Comparison of ENCODE assay signal across 1 cellular context in the genomic region with DNA sequence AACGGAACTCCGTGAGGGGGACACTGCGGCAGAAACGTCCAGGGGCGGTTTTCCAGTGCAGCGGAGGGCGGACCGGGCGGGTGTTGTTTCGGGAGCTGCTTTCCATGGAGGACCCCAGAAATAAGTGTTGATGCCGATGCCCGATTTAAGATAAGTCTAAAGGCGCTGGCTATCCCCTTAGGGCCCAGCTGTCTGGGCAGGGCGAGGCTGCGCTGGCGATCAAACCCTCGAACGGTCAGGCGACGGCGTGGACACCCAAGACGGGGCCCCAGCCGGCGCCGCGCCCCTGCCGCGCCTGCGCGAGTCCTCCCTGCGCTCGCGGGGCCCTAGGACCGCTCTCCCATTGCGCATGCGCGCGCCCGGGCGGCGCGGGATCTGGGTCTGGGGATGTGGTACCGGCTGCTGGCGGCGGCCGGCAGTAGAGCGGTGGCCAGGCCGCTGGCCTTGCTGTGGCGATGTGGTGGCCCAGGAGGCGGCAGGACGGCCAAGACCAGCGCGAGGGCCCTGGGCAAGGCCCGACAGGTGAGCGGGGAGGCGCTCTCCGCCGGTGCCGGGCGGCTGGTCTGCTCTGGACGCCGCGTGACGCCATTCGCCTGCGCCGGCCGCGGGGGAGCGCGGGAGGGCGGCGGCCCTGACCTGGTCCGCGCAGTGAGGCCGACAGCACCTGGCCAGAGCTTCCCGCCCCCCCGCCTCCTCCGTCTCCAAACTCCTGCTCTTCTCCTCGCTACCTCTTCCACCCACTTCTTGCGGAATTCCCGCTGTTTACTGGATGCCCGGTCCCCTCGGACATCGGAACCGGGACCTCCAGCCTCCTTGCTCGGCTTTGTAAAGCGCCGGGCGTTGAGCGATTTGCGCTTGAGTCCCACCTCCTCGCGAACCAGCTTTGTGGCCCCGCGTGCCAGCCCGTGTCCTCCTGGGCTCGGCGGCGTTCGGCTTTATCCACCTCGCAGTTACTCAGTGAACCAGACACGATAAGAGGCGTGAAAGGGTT.
TF ChIP-seq lines count a peak whose summit lies in the region.

No MANE protein-coding gene starts in this region.

TF ChIP-seq in HepG2, 621 proteins besides CTCF, POLR2A, EP300 and RAD21 (continued from another document and continues in another):
- TF ChIP-seq, protein P1, sequence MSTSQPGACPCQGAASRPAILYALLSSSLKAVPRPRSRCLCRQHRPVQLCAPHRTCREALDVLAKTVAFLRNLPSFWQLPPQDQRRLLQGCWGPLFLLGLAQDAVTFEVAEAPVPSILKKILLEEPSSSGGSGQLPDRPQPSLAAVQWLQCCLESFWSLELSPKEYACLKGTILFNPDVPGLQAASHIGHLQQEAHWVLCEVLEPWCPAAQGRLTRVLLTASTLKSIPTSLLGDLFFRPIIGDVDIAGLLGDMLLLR (CRISPR knock-in tag; IDR thresholded peaks at IDR 0.05), result peak; percentile 90
- TF ChIP-seq RFX5 (IDR thresholded peaks at IDR 0.05; ENCODE audit: low read depth, low read length) (no peak; the same call in 1 of the 2 replicates), KMT2B (CRISPR knock-in tag; IDR thresholded peaks at IDR 0.05) (peak; percentile 74; the same call in 1 of the 2 replicates), DPF2 (CRISPR knock-in tag; IDR thresholded peaks at IDR 0.05; ENCODE audit: borderline replicate concordance, low read depth) (no peak), KLF16 (CRISPR knock-in tag; IDR thresholded peaks at IDR 0.05) (peak; percentile 73 to 82; a peak in 3 of 4 replicates), ZFAT (CRISPR knock-in tag; conservative IDR thresholded peaks at IDR 0.05) (no peak), ZNF558 (CRISPR knock-in tag; IDR thresholded peaks at IDR 0.05; ENCODE audit: borderline replicate concordance) (peak; percentile 40; the same call in 1 of the 2 replicates), KLF13 (CRISPR knock-in tag; IDR thresholded peaks at IDR 0.05) (no peak; the same call in 1 of the 2 replicates), ZNF296 (CRISPR knock-in tag; conservative IDR thresholded peaks at IDR 0.05) (no peak; the same call in 1 of the 2 replicates), HOXD1 (CRISPR knock-in tag; IDR thresholded peaks at IDR 0.05) (peak; percentile 94), SMAD1 (CRISPR knock-in tag; IDR thresholded peaks at IDR 0.05; ENCODE audit: borderline replicate concordance, low read depth) (peak; percentile 54; the same call in 1 of the 2 replicates), ZNF24 (IDR thresholded peaks at IDR 0.05) (0 out of 2 replicates have a peak, but pooled peaks have one; percentile 34), MEIS2 (CRISPR knock-in tag; IDR thresholded peaks at IDR 0.05) (peak; percentile 66), ZNF562 (CRISPR knock-in tag; IDR thresholded peaks at IDR 0.05; ENCODE audit: borderline replicate concordance) (no peak), ZNF205 (CRISPR knock-in tag; IDR thresholded peaks at IDR 0.05) (0 out of 2 replicates have a peak, but pooled peaks have one; percentile 34), ZNF703 (CRISPR knock-in tag; IDR thresholded peaks at IDR 0.05; ENCODE audit: borderline replicate concordance) (0 out of 2 replicates have a peak, but pooled peaks have one; percentile 32), FOXM1 (CRISPR knock-in tag; IDR thresholded peaks at IDR 0.05) (peak; percentile 4), KLF6 (CRISPR knock-in tag; IDR thresholded peaks at IDR 0.05) (peak; percentile 94; the same call in 1 of the 2 replicates), ZMAT3 (CRISPR knock-in tag; conservative IDR thresholded peaks at IDR 0.05) (peak; percentile 95), ZNF382 (CRISPR knock-in tag; IDR thresholded peaks at IDR 0.05; ENCODE audit: borderline replicate concordance) (no peak), NFKBIZ (CRISPR knock-in tag; IDR thresholded peaks at IDR 0.05) (0 out of 2 replicates have a peak, but pooled peaks have one; percentile 41), ATRX (CRISPR knock-in tag; IDR thresholded peaks at IDR 0.05; ENCODE audit: borderline replicate concordance) (no peak), MAFG (CRISPR knock-in tag; IDR thresholded peaks at IDR 0.05) (peak; percentile 34; the same call in 1 of the 2 replicates), RCOR2 (CRISPR knock-in tag; IDR thresholded peaks at IDR 0.05) (no peak), MED13 (CRISPR knock-in tag; IDR thresholded peaks at IDR 0.05) (no peak; the same call in 1 of the 2 replicates), ZKSCAN5 (CRISPR knock-in tag; IDR thresholded peaks at IDR 0.05) (no peak), CCDC6 (CRISPR knock-in tag; IDR thresholded peaks at IDR 0.05) (peak; percentile 80; the same call in 1 of the 2 replicates), STAT5B (CRISPR knock-in tag; IDR thresholded peaks at IDR 0.05) (no peak), SOX13 (IDR thresholded peaks at IDR 0.05) (peak; percentile 19; the same call in 1 of the 2 replicates), SOX13 (CRISPR knock-in tag; conservative IDR thresholded peaks at IDR 0.05 in 1 of 2, IDR thresholded peaks at IDR 0.05 in 1 of 2) (peak in 1 of 2 experiments; percentile 48; a peak in 1 of 4 replicates), ZNF383 (CRISPR knock-in tag; IDR thresholded peaks at IDR 0.05; ENCODE audit: borderline replicate concordance) (0 out of 2 replicates have a peak, but pooled peaks have one; percentile 26), SMARCC2 (IDR thresholded peaks at IDR 0.05) (no peak), HDAC2 (CRISPR knock-in tag; IDR thresholded peaks at IDR 0.05) (no peak; the same call in 1 of the 2 replicates), ZNF564 (CRISPR knock-in tag; IDR thresholded peaks at IDR 0.05) (peak; percentile 71), GLI4 (CRISPR knock-in tag; IDR thresholded peaks at IDR 0.05; ENCODE audit: borderline replicate concordance) (peak; percentile 88)
- TF ChIP-seq, protein P2, sequence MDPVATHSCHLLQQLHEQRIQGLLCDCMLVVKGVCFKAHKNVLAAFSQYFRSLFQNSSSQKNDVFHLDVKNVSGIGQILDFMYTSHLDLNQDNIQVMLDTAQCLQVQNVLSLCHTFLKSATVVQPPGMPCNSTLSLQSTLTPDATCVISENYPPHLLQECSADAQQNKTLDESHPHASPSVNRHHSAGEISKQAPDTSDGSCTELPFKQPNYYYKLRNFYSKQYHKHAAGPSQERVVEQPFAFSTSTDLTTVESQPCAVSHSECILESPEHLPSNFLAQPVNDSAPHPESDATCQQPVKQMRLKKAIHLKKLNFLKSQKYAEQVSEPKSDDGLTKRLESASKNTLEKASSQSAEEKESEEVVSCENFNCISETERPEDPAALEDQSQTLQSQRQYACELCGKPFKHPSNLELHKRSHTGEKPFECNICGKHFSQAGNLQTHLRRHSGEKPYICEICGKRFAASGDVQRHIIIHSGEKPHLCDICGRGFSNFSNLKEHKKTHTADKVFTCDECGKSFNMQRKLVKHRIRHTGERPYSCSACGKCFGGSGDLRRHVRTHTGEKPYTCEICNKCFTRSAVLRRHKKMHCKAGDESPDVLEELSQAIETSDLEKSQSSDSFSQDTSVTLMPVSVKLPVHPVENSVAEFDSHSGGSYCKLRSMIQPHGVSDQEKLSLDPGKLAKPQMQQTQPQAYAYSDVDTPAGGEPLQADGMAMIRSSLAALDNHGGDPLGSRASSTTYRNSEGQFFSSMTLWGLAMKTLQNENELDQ (CRISPR knock-in tag; IDR thresholded peaks at IDR 0.05; ENCODE audit: borderline replicate concordance), result no peak
- TF ChIP-seq, protein P3, sequence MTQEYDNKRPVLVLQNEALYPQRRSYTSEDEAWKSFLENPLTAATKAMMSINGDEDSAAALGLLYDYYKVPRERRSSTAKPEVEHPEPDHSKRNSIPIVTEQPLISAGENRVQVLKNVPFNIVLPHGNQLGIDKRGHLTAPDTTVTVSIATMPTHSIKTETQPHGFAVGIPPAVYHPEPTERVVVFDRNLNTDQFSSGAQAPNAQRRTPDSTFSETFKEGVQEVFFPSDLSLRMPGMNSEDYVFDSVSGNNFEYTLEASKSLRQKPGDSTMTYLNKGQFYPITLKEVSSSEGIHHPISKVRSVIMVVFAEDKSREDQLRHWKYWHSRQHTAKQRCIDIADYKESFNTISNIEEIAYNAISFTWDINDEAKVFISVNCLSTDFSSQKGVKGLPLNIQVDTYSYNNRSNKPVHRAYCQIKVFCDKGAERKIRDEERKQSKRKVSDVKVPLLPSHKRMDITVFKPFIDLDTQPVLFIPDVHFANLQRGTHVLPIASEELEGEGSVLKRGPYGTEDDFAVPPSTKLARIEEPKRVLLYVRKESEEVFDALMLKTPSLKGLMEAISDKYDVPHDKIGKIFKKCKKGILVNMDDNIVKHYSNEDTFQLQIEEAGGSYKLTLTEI (CRISPR knock-in tag; conservative IDR thresholded peaks at IDR 0.05), result no peak
- TF ChIP-seq, protein P4, sequence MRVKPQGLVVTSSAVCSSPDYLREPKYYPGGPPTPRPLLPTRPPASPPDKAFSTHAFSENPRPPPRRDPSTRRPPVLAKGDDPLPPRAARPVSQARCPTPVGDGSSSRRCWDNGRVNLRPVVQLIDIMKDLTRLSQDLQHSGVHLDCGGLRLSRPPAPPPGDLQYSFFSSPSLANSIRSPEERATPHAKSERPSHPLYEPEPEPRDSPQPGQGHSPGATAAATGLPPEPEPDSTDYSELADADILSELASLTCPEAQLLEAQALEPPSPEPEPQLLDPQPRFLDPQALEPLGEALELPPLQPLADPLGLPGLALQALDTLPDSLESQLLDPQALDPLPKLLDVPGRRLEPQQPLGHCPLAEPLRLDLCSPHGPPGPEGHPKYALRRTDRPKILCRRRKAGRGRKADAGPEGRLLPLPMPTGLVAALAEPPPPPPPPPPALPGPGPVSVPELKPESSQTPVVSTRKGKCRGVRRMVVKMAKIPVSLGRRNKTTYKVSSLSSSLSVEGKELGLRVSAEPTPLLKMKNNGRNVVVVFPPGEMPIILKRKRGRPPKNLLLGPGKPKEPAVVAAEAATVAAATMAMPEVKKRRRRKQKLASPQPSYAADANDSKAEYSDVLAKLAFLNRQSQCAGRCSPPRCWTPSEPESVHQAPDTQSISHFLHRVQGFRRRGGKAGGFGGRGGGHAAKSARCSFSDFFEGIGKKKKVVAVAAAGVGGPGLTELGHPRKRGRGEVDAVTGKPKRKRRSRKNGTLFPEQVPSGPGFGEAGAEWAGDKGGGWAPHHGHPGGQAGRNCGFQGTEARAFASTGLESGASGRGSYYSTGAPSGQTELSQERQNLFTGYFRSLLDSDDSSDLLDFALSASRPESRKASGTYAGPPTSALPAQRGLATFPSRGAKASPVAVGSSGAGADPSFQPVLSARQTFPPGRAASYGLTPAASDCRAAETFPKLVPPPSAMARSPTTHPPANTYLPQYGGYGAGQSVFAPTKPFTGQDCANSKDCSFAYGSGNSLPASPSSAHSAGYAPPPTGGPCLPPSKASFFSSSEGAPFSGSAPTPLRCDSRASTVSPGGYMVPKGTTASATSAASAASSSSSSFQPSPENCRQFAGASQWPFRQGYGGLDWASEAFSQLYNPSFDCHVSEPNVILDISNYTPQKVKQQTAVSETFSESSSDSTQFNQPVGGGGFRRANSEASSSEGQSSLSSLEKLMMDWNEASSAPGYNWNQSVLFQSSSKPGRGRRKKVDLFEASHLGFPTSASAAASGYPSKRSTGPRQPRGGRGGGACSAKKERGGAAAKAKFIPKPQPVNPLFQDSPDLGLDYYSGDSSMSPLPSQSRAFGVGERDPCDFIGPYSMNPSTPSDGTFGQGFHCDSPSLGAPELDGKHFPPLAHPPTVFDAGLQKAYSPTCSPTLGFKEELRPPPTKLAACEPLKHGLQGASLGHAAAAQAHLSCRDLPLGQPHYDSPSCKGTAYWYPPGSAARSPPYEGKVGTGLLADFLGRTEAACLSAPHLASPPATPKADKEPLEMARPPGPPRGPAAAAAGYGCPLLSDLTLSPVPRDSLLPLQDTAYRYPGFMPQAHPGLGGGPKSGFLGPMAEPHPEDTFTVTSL (CRISPR knock-in tag; IDR thresholded peaks at IDR 0.05; ENCODE audit: borderline replicate concordance), result no peak
- TF ChIP-seq, protein P5, sequence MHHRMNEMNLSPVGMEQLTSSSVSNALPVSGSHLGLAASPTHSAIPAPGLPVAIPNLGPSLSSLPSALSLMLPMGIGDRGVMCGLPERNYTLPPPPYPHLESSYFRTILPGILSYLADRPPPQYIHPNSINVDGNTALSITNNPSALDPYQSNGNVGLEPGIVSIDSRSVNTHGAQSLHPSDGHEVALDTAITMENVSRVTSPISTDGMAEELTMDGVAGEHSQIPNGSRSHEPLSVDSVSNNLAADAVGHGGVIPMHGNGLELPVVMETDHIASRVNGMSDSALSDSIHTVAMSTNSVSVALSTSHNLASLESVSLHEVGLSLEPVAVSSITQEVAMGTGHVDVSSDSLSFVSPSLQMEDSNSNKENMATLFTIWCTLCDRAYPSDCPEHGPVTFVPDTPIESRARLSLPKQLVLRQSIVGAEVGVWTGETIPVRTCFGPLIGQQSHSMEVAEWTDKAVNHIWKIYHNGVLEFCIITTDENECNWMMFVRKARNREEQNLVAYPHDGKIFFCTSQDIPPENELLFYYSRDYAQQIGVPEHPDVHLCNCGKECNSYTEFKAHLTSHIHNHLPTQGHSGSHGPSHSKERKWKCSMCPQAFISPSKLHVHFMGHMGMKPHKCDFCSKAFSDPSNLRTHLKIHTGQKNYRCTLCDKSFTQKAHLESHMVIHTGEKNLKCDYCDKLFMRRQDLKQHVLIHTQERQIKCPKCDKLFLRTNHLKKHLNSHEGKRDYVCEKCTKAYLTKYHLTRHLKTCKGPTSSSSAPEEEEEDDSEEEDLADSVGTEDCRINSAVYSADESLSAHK (CRISPR knock-in tag; IDR thresholded peaks at IDR 0.05; ENCODE audit: borderline replicate concordance), result no peak; the same call in 1 of the 2 replicates
- TF ChIP-seq, protein P6, sequence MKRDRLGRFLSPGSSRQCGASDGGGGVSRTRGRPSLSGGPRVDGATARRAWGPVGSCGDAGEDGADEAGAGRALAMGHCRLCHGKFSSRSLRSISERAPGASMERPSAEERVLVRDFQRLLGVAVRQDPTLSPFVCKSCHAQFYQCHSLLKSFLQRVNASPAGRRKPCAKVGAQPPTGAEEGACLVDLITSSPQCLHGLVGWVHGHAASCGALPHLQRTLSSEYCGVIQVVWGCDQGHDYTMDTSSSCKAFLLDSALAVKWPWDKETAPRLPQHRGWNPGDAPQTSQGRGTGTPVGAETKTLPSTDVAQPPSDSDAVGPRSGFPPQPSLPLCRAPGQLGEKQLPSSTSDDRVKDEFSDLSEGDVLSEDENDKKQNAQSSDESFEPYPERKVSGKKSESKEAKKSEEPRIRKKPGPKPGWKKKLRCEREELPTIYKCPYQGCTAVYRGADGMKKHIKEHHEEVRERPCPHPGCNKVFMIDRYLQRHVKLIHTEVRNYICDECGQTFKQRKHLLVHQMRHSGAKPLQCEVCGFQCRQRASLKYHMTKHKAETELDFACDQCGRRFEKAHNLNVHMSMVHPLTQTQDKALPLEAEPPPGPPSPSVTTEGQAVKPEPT (CRISPR knock-in tag; IDR thresholded peaks at IDR 0.05; ENCODE audit: low read depth), result 0 out of 2 replicates have a peak, but pooled peaks have one; percentile 72
- TF ChIP-seq, protein P7, sequence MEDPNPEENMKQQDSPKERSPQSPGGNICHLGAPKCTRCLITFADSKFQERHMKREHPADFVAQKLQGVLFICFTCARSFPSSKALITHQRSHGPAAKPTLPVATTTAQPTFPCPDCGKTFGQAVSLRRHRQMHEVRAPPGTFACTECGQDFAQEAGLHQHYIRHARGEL (CRISPR knock-in tag; IDR thresholded peaks at IDR 0.05), result no peak
